8 cellular contexts compared by ENCODE assay signal in the genomic region with DNA sequence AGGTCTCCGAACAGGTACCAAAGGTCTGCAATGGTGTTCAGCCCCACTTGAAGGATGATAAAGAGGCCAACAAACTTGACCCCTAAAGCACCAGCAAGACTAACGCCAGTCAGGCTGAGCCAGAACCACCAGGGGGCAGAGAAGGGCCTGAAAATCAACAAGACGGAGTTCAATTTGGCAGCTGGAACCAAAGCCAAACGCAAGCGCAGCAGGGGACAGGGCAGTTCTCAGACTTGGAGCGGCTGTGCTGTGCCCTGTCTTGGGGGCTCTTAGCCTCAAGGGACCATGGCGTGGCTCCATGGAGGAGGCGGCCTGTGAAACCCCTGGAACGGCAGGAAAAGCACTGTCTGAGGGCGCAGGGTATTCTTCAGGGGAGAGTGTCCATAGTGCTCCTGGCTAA. TPM values are rescaled to one million over a fixed set of nuclear protein-coding genes. Genes with fewer than 3 reads are reported as not detected.
DNase-seq lines count a peak whose midpoint lies in the region; ATAC-seq and TF ChIP-seq lines count a peak whose summit lies in the region.

No MANE protein-coding gene starts in this region.

- H3K4me3 ChIP-seq in SJCRH30 (no peak overlapping the region), left ventricle myocardium inferior (no peak overlapping the region)

- H3K36me3 ChIP-seq in SJCRH30 (peaks cover 10% of the 10 kb centered on the region), left ventricle myocardium inferior (peaks cover 75% of the 10 kb centered on the region)

- H3K4me1 ChIP-seq in SJCRH30, result peaks cover 39% of the 10 kb centered on the region
- H3K4me1 ChIP-seq in left ventricle myocardium inferior, result peaks cover 12% of the 10 kb centered on the region

- TF ChIP-seq CTCF in left ventricle myocardium inferior (IDR thresholded peaks at IDR 0.05; ENCODE audit: borderline replicate concordance), result peak; percentile 72

- ATAC-seq in HG03521 (IDR thresholded peaks at IDR 0.05; ENCODE audit: unreplicated experiment) (no peak), HG02938 (IDR thresholded peaks at IDR 0.05; ENCODE audit: unreplicated experiment) (no peak)

- DNase-seq in ELF-1 (ENCODE audit: low read depth, low spot score), result peak; percentile 91
- DNase-seq in HuH-7.5 (ENCODE audit: low spot score), result peak; percentile 43
- DNase-seq in SJCRH30, result peak; percentile 74 to 77
- peak; percentile 47 for DNase-seq in amniotic stem cell (lab: John Stamatoyannopoulos, UW)
- DNase-seq in left ventricle myocardium inferior, result peak; percentile 68
- peak; percentile 54 for DNase-seq in pulmonary artery endothelial cell (ENCODE audit: low read depth, low spot score)

- H3K9me3 ChIP-seq in SJCRH30 (replicated peaks), result no peaks in the 10 kb centered on the region
- no peaks in the 10 kb centered on the region for H3K9me3 ChIP-seq in left ventricle myocardium inferior (replicated peaks)

- no peaks in the 10 kb centered on the region for H3K27me3 ChIP-seq in SJCRH30
- H3K27me3 ChIP-seq in left ventricle myocardium inferior (ENCODE audit: low read depth), result no peaks in the 10 kb centered on the region

- intact Hi-C loops in left ventricle myocardium inferior (cut with micrococcal nuclease), result no loop called here

- H3K27ac ChIP-seq in SJCRH30 (no peak overlapping the region), left ventricle myocardium inferior (replicated peaks) (no peak overlapping the region)

RNA-seq across cellular contexts. Expression of a gene that starts 19.6 kb away (rescaled TPM):
- total RNA-seq in SJCRH30 (2014; rRNA removed; shearing (Covaris generic)), result 27.0 and 30.2 TPM in 2 replicates
- total RNA-seq in left ventricle myocardium inferior, result 13.4 TPM
- 8.6 and 14.4 TPM in 2 replicates for total RNA-seq in pulmonary artery endothelial cell

RNA-seq across cellular contexts. Expression of a gene that starts 19.7 kb away (rescaled TPM):
- 10.3 and 14.3 TPM in 2 replicates for total RNA-seq in SJCRH30 (2014; rRNA removed; shearing (Covaris generic))
- total RNA-seq in left ventricle myocardium inferior (14.7 TPM), pulmonary artery endothelial cell (6.9 and 20.4 TPM in 2 replicates)

RNA-seq across cellular contexts. Expression of a gene that starts 30.1 kb away (rescaled TPM):
- total RNA-seq in SJCRH30 (2014; rRNA removed; shearing (Covaris generic)), result not detected in 2 replicates
- total RNA-seq in left ventricle myocardium inferior (not detected), pulmonary artery endothelial cell (not detected in 2 replicates)
